Comparison of ENCODE assay signal across 8 cellular contexts in genomic region chr11:19344661-19345518, GRCh38.
DNase-seq lines count a peak whose midpoint lies in the region; ATAC-seq and TF ChIP-seq lines count a peak whose summit lies in the region.

No MANE protein-coding gene starts in this region.

- H3K9me3 ChIP-seq in left lung (no peaks in the 10 kb centered on the region), transverse colon (no peaks in the 10 kb centered on the region)

- H3K4me1 ChIP-seq in left lung, result peaks cover 0 to 17% of the 10 kb centered on the region in 2 donors
- H3K4me1 ChIP-seq in transverse colon, result peaks cover 0 to 19% (median 7%) of the 10 kb centered on the region in 4 donors

- intact Hi-C loops in left lung (cut with DNase I), result no loop called here
- intact Hi-C loops in transverse colon (cut with DNase I; ENCODE audit: low total_unique reads), result no loop called here

- peaks cover 45 to 95% of the 10 kb centered on the region in 2 donors for H3K27me3 ChIP-seq in left lung
- peaks cover 91% of the 10 kb centered on the region for H3K27me3 ChIP-seq in transverse colon

- no peak overlapping the region for H3K27ac ChIP-seq in left lung
- H3K27ac ChIP-seq in transverse colon, result no peak overlapping the region

- H3K36me3 ChIP-seq in left lung (no peaks in the 10 kb centered on the region), transverse colon (no peaks in the 10 kb centered on the region)

- ATAC-seq in GM18907 (IDR thresholded peaks at IDR 0.05; ENCODE audit: unreplicated experiment) (peak; percentile 32), left lung (peak; percentile 57), GM18861 (IDR thresholded peaks at IDR 0.05; ENCODE audit: unreplicated experiment) (no peak)

- TF ChIP-seq CTCF in left lung (IDR thresholded peaks at IDR 0.05) (no peak), transverse colon (IDR thresholded peaks at IDR 0.05) (no peak)

- WGBS in transverse colon (ENCODE audit: low coverage in 1 of 2), 2 donors, result 7% methylated on average over 42 of the region's 44 CpGs; no CpG with 5 or more reads in 1 of the 2 donors

- in situ Hi-C loops in ACHN (cut with HindIII; ENCODE audit: low pct_ligation_motif_present, low pct_unique_long_range_greater_than_20kb, low sequenced_read_pairs) (no loop called here), transverse colon (cut with MboI; ENCODE audit: low pct_ligation_motif_present in 1 of 4, low pct_unique_long_range_greater_than_20kb in 1 of 4, low sequenced_read_pairs in 3 of 4) (no loop called here)

- H3K4me3 ChIP-seq in left lung (peak overlapping the region; percentile 3 to 28), transverse colon (peak overlapping the region in 2 of 4 donors; percentile 5 to 39)

- peak; percentile 19 for DNase-seq in ACHN
- peak; percentile 60 for DNase-seq in NCI-H1092 treated with DMSO at 0.1 percent for 48 hours (lab: John Stamatoyannopoulos, UW)
- DNase-seq in cerebellar cortex (ENCODE audit: low spot score), result peak; percentile 21
- DNase-seq in left lung, result peak in 1 of 2 donors; percentile 81
- peak; percentile 29 for DNase-seq in transverse colon
- no peak for DNase-seq in activated CD8-positive, alpha-beta memory T cell treated with anti-CD3 and anti-CD28 coated beads for 24 hours

- TF ChIP-seq EP300 in transverse colon (IDR thresholded peaks at IDR 0.05; ENCODE audit: low read depth), result no peak

- no peak for TF ChIP-seq POLR2A in transverse colon (IDR thresholded peaks at IDR 0.05)
